Comparison of ENCODE assay signal across 20 cellular contexts in genomic region chr9:82091610-82092009, GRCh38.
A peak's percentile ranks its signal among the peaks of the same experiment; 100 is the strongest.
DNase-seq lines count a peak whose midpoint lies in the region; ATAC-seq and TF ChIP-seq lines count a peak whose summit lies in the region.
"Had no signal": no experiment of that assay in that cellular context is flagged by ENCODE, and none has a peak within 500 bp of the region (broad histone marks: within the 10 kb centered on the region; RNA-seq: fewer than 3 reads in every experiment).

No MANE protein-coding gene starts in this region.

- H3F3A ChIP-seq in GM23338 (replicated peaks; ENCODE audit: low read depth) = no peaks in the 10 kb centered on the region

- no peak for DNase-seq in GM23338 (ENCODE audit: low spot score)
- DNase-seq in germinal center (ENCODE audit: low spot score) = peak; percentile 17
- no peak for DNase-seq in head of caudate nucleus
- no peak for DNase-seq in OCI-M1 (lab: John Stamatoyannopoulos, UW)
- no peak for DNase-seq in activated T-cell treated with anti-CD3 and anti-CD28 coated beads, Interleukin-2, amount 50 U/mL, for 24 hours
- DNase-seq in NCI-H1105 (lab: John Stamatoyannopoulos, UW) = no peak
- DNase-seq: activated CD4-positive, alpha-beta T cell treated with anti-CD3 and anti-CD28 coated beads, Interleukin-2, amount 50 U/mL, for 1 hour; activated naive CD4-positive, alpha-beta T cell treated with anti-CD3 and anti-CD28 coated beads for 36 hours; COR-L47; GOT3; islet precursor cell; mesendoderm; NCI-H2227 treated with DMSO at 0.1 percent for 48 hours; stimulated activated CD4-positive, alpha-beta T cell treated with anti-CD3 and anti-CD28 coated beads, Interleukin-4, amount 100 ng/mL, for 24 hours; T-cell had no signal

- no peak overlapping the region for H3K4me3 Mint-ChIP-seq in GM23338
- no peak overlapping the region for H3K4me3 Mint-ChIP-seq in activated T-cell treated with anti-CD3 and anti-CD28 coated beads, Interleukin-2, amount 50 U/mL, for 24 hours
- H3K4me3 Mint-ChIP-seq: activated naive CD4-positive, alpha-beta T cell treated with anti-CD3 and anti-CD28 coated beads for 36 hours; nephron; T-cell had no signal

- no peaks in the 10 kb centered on the region for H3K36me3 Mint-ChIP-seq in GM23338 (ENCODE audit: low read depth)
- no peaks in the 10 kb centered on the region for H3K36me3 Mint-ChIP-seq in activated T-cell treated with anti-CD3 and anti-CD28 coated beads, Interleukin-2, amount 50 U/mL, for 24 hours (ENCODE audit: low read depth)
- H3K36me3 Mint-ChIP-seq: T-cell had no signal

- H3K27ac Mint-ChIP-seq in GM23338 = peak overlapping the region; percentile 47; the same call in 1 of the 2 replicates
- no peak overlapping the region for H3K27ac Mint-ChIP-seq in activated T-cell treated with anti-CD3 and anti-CD28 coated beads, Interleukin-2, amount 50 U/mL, for 24 hours
- H3K27ac Mint-ChIP-seq: activated naive CD4-positive, alpha-beta T cell treated with anti-CD3 and anti-CD28 coated beads for 36 hours; nephron; T-cell had no signal

- no peaks in the 10 kb centered on the region; the same call in 2 of the 3 replicates for H3K9me3 Mint-ChIP-seq in GM23338
- H3K9me3 Mint-ChIP-seq in activated T-cell treated with anti-CD3 and anti-CD28 coated beads, Interleukin-2, amount 50 U/mL, for 24 hours = no peaks in the 10 kb centered on the region
- H3K9me3 Mint-ChIP-seq: nephron had no signal

- intact Hi-C loops in head of caudate nucleus (cut with DNase I) = no loop called here

- peak; percentile 80 for ATAC-seq in GM18511 (IDR thresholded peaks at IDR 0.05; ENCODE audit: unreplicated experiment)
- no peak for ATAC-seq in GM23338
- peak; percentile 60 for ATAC-seq in HG03520 (IDR thresholded peaks at IDR 0.05; ENCODE audit: unreplicated experiment)
- ATAC-seq: T-cell had no signal

- H3K4me3 ChIP-seq in GM23338 = no peak overlapping the region
- H3K4me3 ChIP-seq: prostate gland, skin epidermis had no signal

- H3K27me3 ChIP-seq in GM23338 (ENCODE audit: insufficient read depth) = no peaks in the 10 kb centered on the region

- H3K4me1 ChIP-seq in GM23338 (ENCODE audit: insufficient read depth) = no peaks in the 10 kb centered on the region
- H3K4me1 ChIP-seq: prostate gland had no signal

- no peak overlapping the region for H3K27ac ChIP-seq in GM23338 (ENCODE audit: low read depth)
- H3K27ac ChIP-seq: prostate gland, skin epidermis had no signal

- H4K20me1 ChIP-seq in GM23338 (replicated peaks; ENCODE audit: insufficient read depth) = no peaks in the 10 kb centered on the region

- H3K27me3 Mint-ChIP-seq in GM23338 (ENCODE audit: insufficient read depth, low read depth, poor library complexity) = peaks cover 2% of the 10 kb centered on the region
- no peaks in the 10 kb centered on the region for H3K27me3 Mint-ChIP-seq in activated T-cell treated with anti-CD3 and anti-CD28 coated beads, Interleukin-2, amount 50 U/mL, for 24 hours
- H3K27me3 Mint-ChIP-seq: T-cell had no signal

- no peaks in the 10 kb centered on the region for H3K4me1 Mint-ChIP-seq in GM23338
- no peaks in the 10 kb centered on the region for H3K4me1 Mint-ChIP-seq in activated T-cell treated with anti-CD3 and anti-CD28 coated beads, Interleukin-2, amount 50 U/mL, for 24 hours (ENCODE audit: low read depth)
- H3K4me1 Mint-ChIP-seq: nephron had no signal

- 0 out of 2 replicates have a peak overlapping the region, but pooled peaks have one; percentile 38 for H2AFZ ChIP-seq in GM23338

- H3K4me2 ChIP-seq in GM23338 = no peak overlapping the region

- no peaks in the 10 kb centered on the region for H3K36me3 ChIP-seq in GM23338 (ENCODE audit: insufficient read depth)
- H3K36me3 ChIP-seq: prostate gland had no signal

- peaks cover 9% of the 10 kb centered on the region; the same call in 1 of the 2 replicates for H3K9me2 ChIP-seq in GM23338 (ENCODE audit: insufficient read depth)

- no peaks in the 10 kb centered on the region for H3K79me2 ChIP-seq in GM23338 (replicated peaks; ENCODE audit: insufficient read depth)

- TF ChIP-seq CTCF in GM23338 (conservative IDR thresholded peaks at IDR 0.05; ENCODE audit: low read depth in 2 of 2) = no peak

TF ChIP-seq in GM23338, 12 proteins besides CTCF, POLR2A, EP300 and RAD21 (continues in another document):
- TF ChIP-seq JUNB (IDR thresholded peaks at IDR 0.05; ENCODE audit: unreplicated experiment) (no peak), CREB1 (CRISPR knock-in tag; IDR thresholded peaks at IDR 0.05; ENCODE audit: low read depth) (no peak), ZNF462 (CRISPR knock-in tag; IDR thresholded peaks at IDR 0.05) (no peak)
- TF ChIP-seq, protein P1, sequence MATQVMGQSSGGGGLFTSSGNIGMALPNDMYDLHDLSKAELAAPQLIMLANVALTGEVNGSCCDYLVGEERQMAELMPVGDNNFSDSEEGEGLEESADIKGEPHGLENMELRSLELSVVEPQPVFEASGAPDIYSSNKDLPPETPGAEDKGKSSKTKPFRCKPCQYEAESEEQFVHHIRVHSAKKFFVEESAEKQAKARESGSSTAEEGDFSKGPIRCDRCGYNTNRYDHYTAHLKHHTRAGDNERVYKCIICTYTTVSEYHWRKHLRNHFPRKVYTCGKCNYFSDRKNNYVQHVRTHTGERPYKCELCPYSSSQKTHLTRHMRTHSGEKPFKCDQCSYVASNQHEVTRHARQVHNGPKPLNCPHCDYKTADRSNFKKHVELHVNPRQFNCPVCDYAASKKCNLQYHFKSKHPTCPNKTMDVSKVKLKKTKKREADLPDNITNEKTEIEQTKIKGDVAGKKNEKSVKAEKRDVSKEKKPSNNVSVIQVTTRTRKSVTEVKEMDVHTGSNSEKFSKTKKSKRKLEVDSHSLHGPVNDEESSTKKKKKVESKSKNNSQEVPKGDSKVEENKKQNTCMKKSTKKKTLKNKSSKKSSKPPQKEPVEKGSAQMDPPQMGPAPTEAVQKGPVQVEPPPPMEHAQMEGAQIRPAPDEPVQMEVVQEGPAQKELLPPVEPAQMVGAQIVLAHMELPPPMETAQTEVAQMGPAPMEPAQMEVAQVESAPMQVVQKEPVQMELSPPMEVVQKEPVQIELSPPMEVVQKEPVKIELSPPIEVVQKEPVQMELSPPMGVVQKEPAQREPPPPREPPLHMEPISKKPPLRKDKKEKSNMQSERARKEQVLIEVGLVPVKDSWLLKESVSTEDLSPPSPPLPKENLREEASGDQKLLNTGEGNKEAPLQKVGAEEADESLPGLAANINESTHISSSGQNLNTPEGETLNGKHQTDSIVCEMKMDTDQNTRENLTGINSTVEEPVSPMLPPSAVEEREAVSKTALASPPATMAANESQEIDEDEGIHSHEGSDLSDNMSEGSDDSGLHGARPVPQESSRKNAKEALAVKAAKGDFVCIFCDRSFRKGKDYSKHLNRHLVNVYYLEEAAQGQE (IDR thresholded peaks at IDR 0.05; ENCODE audit: unreplicated experiment) = no peak
